ENCODE assay signal across 25 cellular contexts in the genomic region with DNA sequence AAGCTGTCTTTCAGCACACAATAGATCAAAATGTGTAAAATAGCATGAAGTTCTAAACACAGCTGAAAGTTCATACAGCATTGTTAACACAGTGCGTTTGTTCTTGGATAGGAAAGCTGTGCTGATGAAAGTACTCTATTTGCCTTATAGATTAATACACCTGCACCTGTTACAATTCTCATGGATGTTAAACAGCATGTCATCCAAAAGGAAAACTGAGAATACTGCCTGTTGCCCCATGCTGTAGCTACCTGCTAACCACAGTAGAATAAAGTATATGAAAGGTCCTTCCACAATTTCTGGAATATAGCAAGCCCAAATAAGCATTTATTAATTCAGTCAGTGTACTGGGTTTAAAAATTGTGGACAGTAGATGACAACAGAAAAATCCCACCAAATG.
DNase-seq lines count a peak whose midpoint lies in the region; ATAC-seq lines count a peak whose summit lies in the region.
"Had no signal": no experiment of that assay in that cellular context is flagged by ENCODE, and none has a peak within 500 bp of the region (broad histone marks: within the 10 kb centered on the region; RNA-seq: fewer than 3 reads in every experiment).

No MANE protein-coding gene starts in this region.

- H3K9ac ChIP-seq in endocrine pancreas (ENCODE audit: control insufficient read depth, insufficient read depth, low read length) = no peak overlapping the region

- peaks cover 19% of the 10 kb centered on the region for H3K4me1 ChIP-seq in endocrine pancreas (ENCODE audit: control insufficient read depth, insufficient read depth, low read length)

- no peaks in the 10 kb centered on the region for H3K36me3 ChIP-seq in endocrine pancreas (ENCODE audit: control insufficient read depth, insufficient read depth, low read length)

- H3K27me3 ChIP-seq in endocrine pancreas (ENCODE audit: control insufficient read depth, insufficient read depth, low read length) = no peaks in the 10 kb centered on the region

- peak in 2 of 3 experiments; percentile 12 to 40 for DNase-seq in NCI-H1417 (lab: John Stamatoyannopoulos, UW)
- DNase-seq in NCI-H1417 treated with DMSO at 0.1 percent for 48 hours (lab: John Stamatoyannopoulos, UW) = no peak
- DNase-seq in NCI-H146 (lab: John Stamatoyannopoulos, UW) = peak; percentile 78
- DNase-seq in NCI-H69 (lab: John Stamatoyannopoulos, UW) = peak; percentile 37
- DNase-seq in NCI-H524 treated with DMSO at 0.1 percent for 48 hours (lab: John Stamatoyannopoulos, UW) = no peak
- no peak for DNase-seq in epidermal melanocyte (ENCODE audit: insufficient read length, low spot score)
- DNase-seq: 8988T; AML-193; C1 segment of cervical spinal cord; Calu3; CD8-positive, alpha-beta T cell; DMS79; HCEC 1CT; KBM-7; MM.1S; NCI-H1105 treated with DMSO at 0.1 percent for 48 hours; NCI-H187 treated with DMSO at 0.1 percent for 48 hours; NCI-H446 treated with DMSO at 0.1 percent for 48 hours; SW 1271; T-helper 17 cell had no signal

- no peaks in the 10 kb centered on the region for H3K9me3 ChIP-seq in endocrine pancreas (ENCODE audit: control insufficient read depth, low read length)

- ATAC-seq in GM19035 (IDR thresholded peaks at IDR 0.05; ENCODE audit: unreplicated experiment) = no peak
- ATAC-seq: CD8-positive, alpha-beta T cell; GM23338; Right ventricle myocardium inferior; T-helper 17 cell had no signal

- peak overlapping the region; percentile 14 for H3K4me3 ChIP-seq in endocrine pancreas (ENCODE audit: control insufficient read depth, insufficient read depth, low read length)
- H3K4me3 ChIP-seq: GM23338, SK-N-MC had no signal

Comparison
In these comparisons a context has a peak if more than half of its experiments do, and no peak if none do; other contexts are left out.
1. DNase-seq: peak in NCI-H1417 (2 of 3), NCI-H146 (single experiment) and NCI-H69 (single experiment); none in NCI-H1417 treated with DMSO at 0.1 percent for 48 hours (single experiment), NCI-H524 treated with DMSO at 0.1 percent for 48 hours (single experiment) and epidermal melanocyte (single experiment).